8 cellular contexts compared by ENCODE assay signal in the genomic region with DNA sequence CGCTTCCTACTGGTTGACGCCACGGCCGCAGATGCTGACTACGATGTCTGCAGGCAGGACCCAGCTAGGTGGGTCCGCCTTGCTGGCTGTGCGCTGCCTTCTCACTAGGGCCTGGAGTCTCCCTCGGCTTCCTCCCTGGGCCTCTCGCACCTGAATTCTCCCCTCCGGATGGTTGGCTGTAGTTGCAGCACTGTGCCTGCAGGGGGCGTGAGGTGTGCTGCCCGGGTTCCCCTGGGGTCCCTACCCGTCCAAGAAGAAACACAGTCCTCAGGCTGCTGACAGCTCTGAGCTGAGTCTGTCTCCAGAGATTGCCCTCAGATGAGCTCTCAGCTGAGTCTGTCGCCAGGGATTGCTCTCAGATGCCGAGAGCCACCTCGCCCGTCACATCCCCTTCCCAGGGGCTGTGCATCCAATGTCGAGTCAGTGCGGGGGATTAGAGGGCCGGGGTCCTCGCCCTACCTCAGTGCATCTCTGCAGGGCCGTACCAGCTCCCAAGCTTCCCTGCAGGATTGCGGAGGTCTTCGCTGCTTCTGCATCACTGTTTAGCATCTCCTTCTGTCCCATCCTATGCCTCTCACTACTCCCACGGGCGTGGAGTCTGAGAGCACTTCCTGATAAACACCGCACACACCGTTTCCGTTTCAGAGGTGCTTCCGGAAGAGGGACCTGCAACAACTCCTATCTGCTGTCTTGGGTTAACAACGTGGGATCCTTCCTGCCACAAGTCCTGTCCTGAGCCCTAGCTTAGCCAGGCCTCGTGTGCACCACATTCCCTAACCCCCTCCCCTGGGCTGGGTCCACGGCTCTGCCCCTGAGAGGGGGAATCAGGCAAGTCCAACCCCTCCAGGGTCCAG.
DNase-seq lines count a peak whose midpoint lies in the region; ATAC-seq and TF ChIP-seq lines count a peak whose summit lies in the region.

No MANE protein-coding gene starts in this region.

- ATAC-seq in GM19023 (IDR thresholded peaks at IDR 0.05; ENCODE audit: unreplicated experiment) (no peak), GM18870 (IDR thresholded peaks at IDR 0.05; ENCODE audit: unreplicated experiment) (no peak), HG02623 (IDR thresholded peaks at IDR 0.05; ENCODE audit: unreplicated experiment) (no peak)

- peak; percentile 57 for DNase-seq in GM13977 (ENCODE audit: low spot score)
- DNase-seq in SK-N-SH, result peak; percentile 54
- no peak for DNase-seq in astrocyte of the spinal cord (ENCODE audit: low read depth, low spot score)
- peak; percentile 36 for DNase-seq in neural crest cell (ENCODE audit: low read depth, low spot score)
- DNase-seq in A172 (ENCODE audit: low spot score), result no peak

- in situ Hi-C loops in GM13977 (cut with MboI; ENCODE audit: low pct_unique_long_range_greater_than_20kb, low sequenced_read_pairs, unreplicated experiment) (no loop called here), astrocyte of the spinal cord (cut with HindIII; ENCODE audit: low sequenced_read_pairs) (no loop called here)

- H2AFZ ChIP-seq in SK-N-SH (ENCODE audit: low read depth), result no peak overlapping the region

- no peaks in the 10 kb centered on the region for H4K20me1 ChIP-seq in SK-N-SH (ENCODE audit: insufficient read depth)

- H3K36me3 ChIP-seq in SK-N-SH (replicated peaks in 1 of 2; ENCODE audit: control insufficient read depth in 1 of 2, insufficient read depth in 2 of 2, low read length in 1 of 2), result no peaks in the 10 kb centered on the region

- no peaks in the 10 kb centered on the region for H3F3A ChIP-seq in SK-N-SH (replicated peaks; ENCODE audit: insufficient read depth)

- H3K4me3 ChIP-seq in SK-N-SH (ENCODE audit: low read depth in 2 of 2, low read length in 1 of 2) (no peak overlapping the region), astrocyte of the spinal cord (ENCODE audit: low read depth, low read length) (no peak overlapping the region)

- no peak overlapping the region for H3K4me3 Mint-ChIP-seq in neural crest cell

- H3K4me1 ChIP-seq in SK-N-SH (ENCODE audit: control insufficient read depth in 1 of 2, insufficient read depth in 2 of 2, low read depth in 1 of 2, low read length in 1 of 2), result no peaks in the 10 kb centered on the region; a peak in 1 of 4 replicates

- no peak overlapping the region for H3K4me2 ChIP-seq in SK-N-SH

- no peaks in the 10 kb centered on the region for H3K9me2 ChIP-seq in SK-N-SH

- H3K4me1 Mint-ChIP-seq in neural crest cell, result no peaks in the 10 kb centered on the region

- CTCF ChIA-PET in SK-N-SH (lab: Yijun Ruan, JAX), result interaction anchor here (0.8 to 2.6 kb wide), 15 partner anchors 7 to 522 kb away, joined by 3 to 11 read pairs (median 4); no protein-coding TSS in a partner anchor

- no peak overlapping the region for H3K27ac ChIP-seq in SK-N-SH (ENCODE audit: low read depth in 2 of 2, low read length in 1 of 2)

- 63% methylated on average over 23 of the region's 33 CpGs for WGBS in SK-N-SH (ENCODE audit: low lambda C conversion rate)

- H3K27ac Mint-ChIP-seq in neural crest cell (ENCODE audit: unreplicated experiment), result peak overlapping the region; percentile 16

- peaks cover 2% of the 10 kb centered on the region for H3K9me3 Mint-ChIP-seq in neural crest cell

- peak; percentile 10; the same call in 1 of the 2 replicates for TF ChIP-seq RAD21 in SK-N-SH (IDR thresholded peaks at IDR 0.05; ENCODE audit: low read length)

- no peaks in the 10 kb centered on the region for H3K27me3 ChIP-seq in SK-N-SH (ENCODE audit: insufficient read depth)

- TF ChIP-seq EP300 in SK-N-SH (IDR thresholded peaks at IDR 0.05; ENCODE audit: borderline replicate concordance in 1 of 2, low read depth in 1 of 2, low read length in 1 of 2), result no peak

- no peaks in the 10 kb centered on the region for H3K79me2 ChIP-seq in SK-N-SH (ENCODE audit: insufficient read depth)

- H3K9ac ChIP-seq in SK-N-SH, result no peak overlapping the region

- no peaks in the 10 kb centered on the region for H3K27me3 Mint-ChIP-seq in neural crest cell (ENCODE audit: low read depth)

- no peaks in the 10 kb centered on the region for H3K36me3 Mint-ChIP-seq in neural crest cell (ENCODE audit: low read depth)

- no peaks in the 10 kb centered on the region for H3K9me3 ChIP-seq in SK-N-SH

- peak; percentile 55 for TF ChIP-seq CTCF in GM13977 (IDR thresholded peaks at IDR 0.05; ENCODE audit: extremely low read depth, insufficient read depth, missing control alignments)
- TF ChIP-seq CTCF in SK-N-SH (IDR thresholded peaks at IDR 0.05), result peak; percentile 55
- peak; percentile 55 for TF ChIP-seq CTCF in astrocyte of the spinal cord (IDR thresholded peaks at IDR 0.05; ENCODE audit: low read depth, low read length)
- peak; percentile 62 for TF ChIP-seq CTCF in neural crest cell (conservative IDR thresholded peaks at IDR 0.05)

- POLR2A ChIA-PET in SK-N-SH (lab: Yijun Ruan, JAX), result no interaction called here

TF ChIP-seq in SK-N-SH, 30 proteins besides CTCF, POLR2A, EP300 and RAD21:
- TF ChIP-seq SMC3 (IDR thresholded peaks at IDR 0.05; ENCODE audit: low read depth, low read length) (peak; percentile 23), NRF1 (IDR thresholded peaks at IDR 0.05; ENCODE audit: low read depth, low read length) (no peak)

Comparison
In these comparisons a context has a peak if more than half of its experiments do, and no peak if none do; other contexts are left out.
1. DNase-seq: peak in GM13977 (single experiment), SK-N-SH (single experiment) and neural crest cell (single experiment); none in astrocyte of the spinal cord (single experiment) and A172 (single experiment).
2. Peak in every context shown above with its lines, with median percentiles within 50 percentile points of each other: CTCF ChIP-seq.